Comparison of ENCODE assay signal across 28 cellular contexts in genomic region chr4:159748834-159749444, GRCh38.
"Had no signal": no experiment of that assay in that cellular context is flagged by ENCODE, and none has a peak within 500 bp of the region (broad histone marks: within the 10 kb centered on the region; RNA-seq: fewer than 3 reads in every experiment).

No MANE protein-coding gene starts in this region.

- H3K27ac ChIP-seq: stomach, suprapubic skin, testis, thoracic aorta, thyroid gland, tibial artery, tibial nerve, transverse colon, upper lobe of left lung, upper lobe of right lung, uterus, vagina had no signal

- H3K27ac Mint-ChIP-seq: stimulated activated effector memory CD8-positive, alpha-beta T cell treated with anti-CD3 and anti-CD28 coated beads, Interleukin-12 subunit alpha, Interleukin-12 subunit beta, amount 100 ng/mL, for 72 hours; stimulated activated memory B cell treated with anti-CD40 and anti-IgM and Interleukin-4, amounts not matched to agents 10 μg/mL and 1 μg/mL and 100 μg/mL, for 72 hours; stimulated activated naive B cell treated with anti-CD40 and anti-IgM and Interleukin-4, amounts not matched to agents 10 μg/mL and 1 μg/mL and 100 μg/mL, for 72 hours; stimulated activated naive CD8-positive, alpha-beta T cell treated with anti-CD3 and anti-CD28 coated beads, Interleukin-15, amount 100 ng/mL, for 72 hours; stimulated activated naive CD8-positive, alpha-beta T cell treated with anti-CD3 and anti-CD28 coated beads, Interleukin-15, Interleukin-2, amounts not matched to agents 100 ng/mL and 50 ng/mL, for 24 hours; type B pancreatic cell had no signal

- DNase-seq: stimulated activated CD4-positive, alpha-beta T cell treated with anti-CD3 and anti-CD28 coated beads, Interleukin-2, amount 100 ng/mL, for 48 hours; stimulated activated CD4-positive, alpha-beta T cell treated with anti-CD3 and anti-CD28 coated beads, Interleukin-4, amount 100 ng/mL, for 1 hour; stimulated activated CD4-positive, alpha-beta T cell treated with anti-CD3 and anti-CD28 coated beads, Interleukin-4, amount 100 ng/mL, for 24 hours; stimulated activated CD4-positive, alpha-beta T cell treated with anti-CD3 and anti-CD28 coated beads, Interleukin-4, amount 100 ng/mL, for 4 hours; stimulated activated CD8-positive, alpha-beta memory T cell treated with anti-CD3 and anti-CD28 coated beads, Interleukin-4, amount 100 ng/mL, for 48 hours; stimulated activated naive B cell treated with anti-CD40 and anti-IgM and Interleukin-4, amounts not matched to agents 10 μg/mL and 1 μg/mL and 100 μg/mL, for 72 hours; stimulated activated naive CD4-positive, alpha-beta T cell; stimulated activated naive CD4-positive, alpha-beta T cell treated with Interleukin-2 at 50 U/mL for 16 hours; stimulated activated naive CD8-positive, alpha-beta T cell treated with anti-CD3 and anti-CD28 coated beads, Interleukin-15, amount 100 ng/mL, for 72 hours; stimulated activated naive CD8-positive, alpha-beta T cell treated with anti-CD3 and anti-CD28 coated beads, Interleukin-15, Interleukin-2, amounts not matched to agents 100 U/mL and 50 U/mL, for 24 hours; stomach; substantia nigra; testis; thyroid gland; tibial artery; transverse colon; trophoblast cell; upper lobe of left lung; upper lobe of right lung; uterus had no signal

- H3K27me3 Mint-ChIP-seq: stimulated activated memory B cell treated with anti-CD40 and anti-IgM and Interleukin-4, amounts not matched to agents 10 μg/mL and 1 μg/mL and 100 μg/mL, for 72 hours; stimulated activated naive B cell treated with anti-CD40 and anti-IgM and Interleukin-4, amounts not matched to agents 10 μg/mL and 1 μg/mL and 100 μg/mL, for 72 hours; stimulated activated naive CD8-positive, alpha-beta T cell treated with anti-CD3 and anti-CD28 coated beads, Interleukin-15, amount 100 ng/mL, for 72 hours; stimulated activated naive CD8-positive, alpha-beta T cell treated with anti-CD3 and anti-CD28 coated beads, Interleukin-15, Interleukin-2, amounts not matched to agents 100 ng/mL and 50 ng/mL, for 24 hours; type B pancreatic cell had no signal

- H3K4me1 ChIP-seq: stomach, suprapubic skin, testis, thyroid gland, tibial artery, tibial nerve, transverse colon, upper lobe of left lung, upper lobe of right lung, uterus, vagina had no signal

- H3K36me3 ChIP-seq: stomach, suprapubic skin, thoracic aorta, thyroid gland, tibial artery, tibial nerve, transverse colon, upper lobe of left lung, upper lobe of right lung, uterus, vagina had no signal

- ATAC-seq: stimulated activated naive B cell treated with anti-CD40 and anti-IgM and Interleukin-4, amounts not matched to agents 10 μg/mL and 1 μg/mL and 100 μg/mL, for 72 hours; stimulated activated naive CD8-positive, alpha-beta T cell treated with anti-CD3 and anti-CD28 coated beads, Interleukin-15, Interleukin-2, amounts not matched to agents 100 U/mL and 50 U/mL, for 24 hours; upper lobe of right lung had no signal

- H3K4me1 Mint-ChIP-seq: stimulated activated effector memory CD8-positive, alpha-beta T cell treated with anti-CD3 and anti-CD28 coated beads, Interleukin-12 subunit alpha, Interleukin-12 subunit beta, amount 100 ng/mL, for 72 hours; stimulated activated memory B cell treated with anti-CD40 and anti-IgM and Interleukin-4, amounts not matched to agents 10 μg/mL and 1 μg/mL and 100 μg/mL, for 72 hours; stimulated activated naive B cell treated with anti-CD40 and anti-IgM and Interleukin-4, amounts not matched to agents 10 μg/mL and 1 μg/mL and 100 μg/mL, for 72 hours; stimulated activated naive CD8-positive, alpha-beta T cell treated with anti-CD3 and anti-CD28 coated beads, Interleukin-15, amount 100 ng/mL, for 72 hours had no signal

- H3K4me3 Mint-ChIP-seq: stimulated activated effector memory CD8-positive, alpha-beta T cell treated with anti-CD3 and anti-CD28 coated beads, Interleukin-12 subunit alpha, Interleukin-12 subunit beta, amount 100 ng/mL, for 72 hours; stimulated activated memory B cell treated with anti-CD40 and anti-IgM and Interleukin-4, amounts not matched to agents 10 μg/mL and 1 μg/mL and 100 μg/mL, for 72 hours; stimulated activated naive B cell treated with anti-CD40 and anti-IgM and Interleukin-4, amounts not matched to agents 10 μg/mL and 1 μg/mL and 100 μg/mL, for 72 hours; stimulated activated naive CD8-positive, alpha-beta T cell treated with anti-CD3 and anti-CD28 coated beads, Interleukin-15, amount 100 ng/mL, for 72 hours; stimulated activated naive CD8-positive, alpha-beta T cell treated with anti-CD3 and anti-CD28 coated beads, Interleukin-15, Interleukin-2, amounts not matched to agents 100 ng/mL and 50 ng/mL, for 24 hours; type B pancreatic cell had no signal

- H3K27me3 ChIP-seq: stomach, suprapubic skin, testis, thyroid gland, tibial artery, tibial nerve, transverse colon, upper lobe of left lung, upper lobe of right lung, uterus, vagina had no signal

- H3K36me3 Mint-ChIP-seq: stimulated activated effector memory CD8-positive, alpha-beta T cell treated with anti-CD3 and anti-CD28 coated beads, Interleukin-12 subunit alpha, Interleukin-12 subunit beta, amount 100 ng/mL, for 72 hours; stimulated activated memory B cell treated with anti-CD40 and anti-IgM and Interleukin-4, amounts not matched to agents 10 μg/mL and 1 μg/mL and 100 μg/mL, for 72 hours; stimulated activated naive B cell treated with anti-CD40 and anti-IgM and Interleukin-4, amounts not matched to agents 10 μg/mL and 1 μg/mL and 100 μg/mL, for 72 hours; type B pancreatic cell had no signal

- H3K4me3 ChIP-seq: stomach, suprapubic skin, testis, thoracic aorta, thyroid gland, tibial artery, tibial nerve, transverse colon, upper lobe of left lung, upper lobe of right lung, uterus, vagina had no signal

- H3K9me3 ChIP-seq: testis, thoracic aorta, thyroid gland, tibial artery, transverse colon, upper lobe of left lung, upper lobe of right lung, uterus, vagina had no signal
